8 cellular contexts compared by ENCODE assay signal in genomic region chr16:68469728-68470460, GRCh38. TPM values are rescaled to one million over a fixed set of nuclear protein-coding genes. Genes with fewer than 3 reads are reported as not detected.
DNase-seq lines count a peak whose midpoint lies in the region; ATAC-seq lines count a peak whose summit lies in the region.

No MANE protein-coding gene starts in this region.

- peaks cover 41% of the 10 kb centered on the region for H3K4me1 ChIP-seq in mucosa of stomach (ENCODE audit: control insufficient read depth, insufficient read depth, low read length)

- no peaks in the 10 kb centered on the region for H3K9me3 ChIP-seq in mucosa of stomach (ENCODE audit: control insufficient read depth, low read length)

- no peaks in the 10 kb centered on the region for H3K36me3 ChIP-seq in mucosa of stomach (ENCODE audit: control insufficient read depth, insufficient read depth, low read length)

- peak overlapping the region; percentile 84 for H3K27ac Mint-ChIP-seq in activated naive CD8-positive, alpha-beta T cell treated with anti-CD3 and anti-CD28 coated beads for 36 hours

- no peaks in the 10 kb centered on the region for H3K27me3 ChIP-seq in mucosa of stomach (ENCODE audit: control insufficient read depth, insufficient read depth, low read length)

- no peaks in the 10 kb centered on the region for H3K9me3 Mint-ChIP-seq in activated T-cell treated with anti-CD3 and anti-CD28 coated beads, Interleukin-2, amount 50 U/mL, for 4 hours
- H3K9me3 Mint-ChIP-seq in activated naive CD8-positive, alpha-beta T cell treated with anti-CD3 and anti-CD28 coated beads for 36 hours, result no peaks in the 10 kb centered on the region

- no peaks in the 10 kb centered on the region for H3K27me3 Mint-ChIP-seq in activated T-cell treated with anti-CD3 and anti-CD28 coated beads, Interleukin-2, amount 50 U/mL, for 4 hours (ENCODE audit: low read depth)
- no peaks in the 10 kb centered on the region for H3K27me3 Mint-ChIP-seq in activated naive CD8-positive, alpha-beta T cell treated with anti-CD3 and anti-CD28 coated beads for 36 hours

- H3K4me1 Mint-ChIP-seq in activated T-cell treated with anti-CD3 and anti-CD28 coated beads, Interleukin-2, amount 50 U/mL, for 4 hours (ENCODE audit: low read depth), result peaks cover 44% of the 10 kb centered on the region
- H3K4me1 Mint-ChIP-seq in activated naive CD8-positive, alpha-beta T cell treated with anti-CD3 and anti-CD28 coated beads for 36 hours, result peaks cover 39% of the 10 kb centered on the region

- no peaks in the 10 kb centered on the region for H3K36me3 Mint-ChIP-seq in activated T-cell treated with anti-CD3 and anti-CD28 coated beads, Interleukin-2, amount 50 U/mL, for 4 hours (ENCODE audit: insufficient read depth)
- no peaks in the 10 kb centered on the region for H3K36me3 Mint-ChIP-seq in activated naive CD8-positive, alpha-beta T cell treated with anti-CD3 and anti-CD28 coated beads for 36 hours

- no peak for DNase-seq in activated T-cell treated with anti-CD3 and anti-CD28 coated beads, Interleukin-2, amount 50 U/mL, for 4 hours
- no peak for DNase-seq in activated T-cell treated with anti-CD3 and anti-CD28 coated beads for 4 hours
- DNase-seq in activated naive CD8-positive, alpha-beta T cell treated with anti-CD3 and anti-CD28 coated beads for 36 hours, result no peak
- DNase-seq in glomerular visceral epithelial cell (ENCODE audit: extremely low spot score), result no peak
- no peak for DNase-seq in dedifferentiated amniotic fluid mesenchymal stem cell (ENCODE audit: extremely low spot score)
- no peak for DNase-seq in NCI-H187 treated with DMSO at 0.1 percent for 48 hours (lab: John Stamatoyannopoulos, UW)

- no peak overlapping the region for H3K4me3 ChIP-seq in mucosa of stomach (ENCODE audit: low read length)

- peak overlapping the region; percentile 80 for H3K4me3 Mint-ChIP-seq in activated T-cell treated with anti-CD3 and anti-CD28 coated beads, Interleukin-2, amount 50 U/mL, for 4 hours
- peak overlapping the region; percentile 69 for H3K4me3 Mint-ChIP-seq in activated naive CD8-positive, alpha-beta T cell treated with anti-CD3 and anti-CD28 coated beads for 36 hours

- peak; percentile 43 to 50 for ATAC-seq in activated T-cell treated with anti-CD3 and anti-CD28 coated beads, Interleukin-2, amount 50 U/mL, for 4 hours
- ATAC-seq in HG03342 (IDR thresholded peaks at IDR 0.05; ENCODE audit: unreplicated experiment), result peak; percentile 30

- peak overlapping the region; percentile 35 for H3K9ac ChIP-seq in mucosa of stomach (ENCODE audit: low read length)

RNA-seq across cellular contexts. Expression of gene SMPD3, which starts 21.6 kb away (rescaled TPM):
- under 1 TPM; 0.24 to 0.71 (median 0.40) TPM for total RNA-seq in activated T-cell treated with anti-CD3 and anti-CD28 coated beads, Interleukin-2, amount 50 U/mL, for 4 hours
- total RNA-seq in activated naive CD8-positive, alpha-beta T cell treated with anti-CD3 and anti-CD28 coated beads for 36 hours, result under 1 TPM; 0.06 to 0.16 TPM
